In the genomic region with DNA sequence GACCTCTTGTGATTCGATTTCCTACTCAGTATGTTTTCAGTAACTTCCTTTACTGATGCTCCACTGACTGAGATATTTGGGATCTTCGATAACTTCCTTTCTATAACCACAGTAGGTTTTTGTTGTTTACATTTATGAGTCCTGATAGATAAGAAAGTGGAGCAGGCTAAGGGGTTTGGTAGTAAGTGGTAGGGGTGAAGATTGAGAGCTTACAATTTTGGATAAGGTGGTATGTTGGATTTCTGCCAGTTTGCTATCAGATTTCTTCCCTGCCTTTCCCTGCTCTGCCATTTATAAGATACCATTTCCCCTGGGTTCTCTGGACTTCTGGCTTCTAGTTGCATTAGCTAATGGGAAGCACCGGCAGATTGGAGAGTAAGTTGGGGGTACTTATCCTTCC, we compare ENCODE assay signal across 23 cellular contexts. TPM values are rescaled to one million over a fixed set of nuclear protein-coding genes. Genes with fewer than 3 reads are reported as not detected.
DNase-seq lines count a peak whose midpoint lies in the region; ATAC-seq and TF ChIP-seq lines count a peak whose summit lies in the region.
"Had no signal": no experiment of that assay in that cellular context is flagged by ENCODE, and none has a peak within 500 bp of the region (broad histone marks: within the 10 kb centered on the region; RNA-seq: fewer than 3 reads in every experiment).

No MANE protein-coding gene starts in this region.

- H3K4me1 Mint-ChIP-seq in immature natural killer cell: no peaks in the 10 kb centered on the region
- H3K4me1 Mint-ChIP-seq: B cell, T-cell had no signal

- peak; percentile 11 for DNase-seq in CMK (ENCODE audit: low read depth)
- peak; percentile 38 for DNase-seq in D341Med (ENCODE audit: low spot score)
- peak; percentile 88 for DNase-seq in NCI-H2171 (lab: John Stamatoyannopoulos, UW)
- DNase-seq in fibroblast of the aortic adventitia (ENCODE audit: low read depth): peak; percentile 41
- no peak for DNase-seq in Karpas-422
- no peak for DNase-seq in immature natural killer cell
- DNase-seq: Calu3; CD8-positive, alpha-beta T cell; DMS53; H7; NCI-H1048; NCI-H1436; NCI-H187; NCI-H2081 treated with DMSO at 0.1 percent for 48 hours; NCI-H345; Right ventricle myocardium superior; RPMI8226; T-cell had no signal

- no peak for TF ChIP-seq CTCF in fibroblast of the aortic adventitia (IDR thresholded peaks at IDR 0.05; ENCODE audit: insufficient read depth, low read length)

- H3K4me2 ChIP-seq in Karpas-422 (ENCODE audit: low read depth, low read length, poor library complexity, severe bottlenecking): no peak overlapping the region
- H3K4me2 ChIP-seq: KMS-11 had no signal

- H3K27ac Mint-ChIP-seq in immature natural killer cell: no peak overlapping the region
- H3K27ac Mint-ChIP-seq: B cell; CD8-positive, alpha-beta T cell; T-cell had no signal

- H3K9ac ChIP-seq in Karpas-422 (ENCODE audit: low read length): no peak overlapping the region
- H3K9ac ChIP-seq: KMS-11 had no signal

- H3K4me3 ChIP-seq in fibroblast of the aortic adventitia (ENCODE audit: low read depth, low read length) (no peak overlapping the region), Karpas-422 (ENCODE audit: low read length) (no peak overlapping the region)
- H3K4me3 ChIP-seq: SJSA1 had no signal

- no peaks in the 10 kb centered on the region for H3K9me2 ChIP-seq in Karpas-422 (replicated peaks; ENCODE audit: insufficient read depth, low read length)

- H2AFZ ChIP-seq in Karpas-422 (ENCODE audit: low read length): no peak overlapping the region

- H4K20me1 ChIP-seq in Karpas-422 (ENCODE audit: insufficient read depth, low read depth, low read length): no peaks in the 10 kb centered on the region

- ATAC-seq in HG02970 (IDR thresholded peaks at IDR 0.05; ENCODE audit: low FRiP score, unreplicated experiment): no peak
- ATAC-seq: CD8-positive, alpha-beta T cell; T-cell had no signal

- H3K27ac ChIP-seq in Karpas-422 (ENCODE audit: low read length): no peak overlapping the region
- H3K27ac ChIP-seq: C4-2B, KMS-11, SJSA1 had no signal

- H3K36me3 Mint-ChIP-seq in immature natural killer cell: no peaks in the 10 kb centered on the region
- H3K36me3 Mint-ChIP-seq: CD8-positive, alpha-beta T cell; T-cell had no signal

- H3K36me3 ChIP-seq in Karpas-422 (ENCODE audit: insufficient read depth, low read length): no peaks in the 10 kb centered on the region
- H3K36me3 ChIP-seq: SJSA1 had no signal

- H3K27me3 Mint-ChIP-seq in immature natural killer cell (ENCODE audit: low read depth in 3 of 3): peaks cover 6 to 9% (median 7%) of the 10 kb centered on the region in 3 donors

- H3K27me3 ChIP-seq in Karpas-422 (ENCODE audit: low read length): no peaks in the 10 kb centered on the region
- H3K27me3 ChIP-seq: SJSA1 had no signal

- H3K9me3 Mint-ChIP-seq in immature natural killer cell: peaks cover 0 to 2% (median 0%) of the 10 kb centered on the region in 6 donors
- H3K9me3 Mint-ChIP-seq: CD8-positive, alpha-beta T cell; T-cell had no signal

- H3K79me2 ChIP-seq in Karpas-422 (ENCODE audit: low read length): no peaks in the 10 kb centered on the region

- H3K4me3 Mint-ChIP-seq in immature natural killer cell: no peak overlapping the region
- H3K4me3 Mint-ChIP-seq: B cell; CD8-positive, alpha-beta T cell; T-cell had no signal

- H3K9me3 ChIP-seq in Karpas-422 (ENCODE audit: low read length): no peaks in the 10 kb centered on the region
- H3K9me3 ChIP-seq: SJSA1 had no signal

- H3K4me1 ChIP-seq in Karpas-422 (ENCODE audit: low read length): no peaks in the 10 kb centered on the region
- H3K4me1 ChIP-seq: SJSA1 had no signal

RNA-seq across cellular contexts. Expression of gene NDUFS4, which starts 7.9 kb away (rescaled TPM):
- 118 and 200 TPM in 2 replicates for total RNA-seq in fibroblast of the aortic adventitia (ENCODE audit: low replicate concordance)
- 30.1 and 70.9 TPM in 2 replicates for total RNA-seq in Karpas-422 (2014; rRNA removed; shearing (Covaris generic); ENCODE audit: low replicate concordance)
- 100 to 1,000 TPM in 1 of 3 donors, 10 to 100 TPM in 2; 71.3 to 129 (median 85.4) TPM for polyA plus RNA-seq in immature natural killer cell

Comparison
In these comparisons a context has a peak if more than half of its experiments do, and no peak if none do; other contexts are left out.
1. DNase-seq: peak in CMK (single experiment), D341Med (single experiment), NCI-H2171 (single experiment) and fibroblast of the aortic adventitia (single experiment); none in Karpas-422 (single experiment) and immature natural killer cell (0 of 3).